ENCODE assay signal across 18 cellular contexts in the genomic region with DNA sequence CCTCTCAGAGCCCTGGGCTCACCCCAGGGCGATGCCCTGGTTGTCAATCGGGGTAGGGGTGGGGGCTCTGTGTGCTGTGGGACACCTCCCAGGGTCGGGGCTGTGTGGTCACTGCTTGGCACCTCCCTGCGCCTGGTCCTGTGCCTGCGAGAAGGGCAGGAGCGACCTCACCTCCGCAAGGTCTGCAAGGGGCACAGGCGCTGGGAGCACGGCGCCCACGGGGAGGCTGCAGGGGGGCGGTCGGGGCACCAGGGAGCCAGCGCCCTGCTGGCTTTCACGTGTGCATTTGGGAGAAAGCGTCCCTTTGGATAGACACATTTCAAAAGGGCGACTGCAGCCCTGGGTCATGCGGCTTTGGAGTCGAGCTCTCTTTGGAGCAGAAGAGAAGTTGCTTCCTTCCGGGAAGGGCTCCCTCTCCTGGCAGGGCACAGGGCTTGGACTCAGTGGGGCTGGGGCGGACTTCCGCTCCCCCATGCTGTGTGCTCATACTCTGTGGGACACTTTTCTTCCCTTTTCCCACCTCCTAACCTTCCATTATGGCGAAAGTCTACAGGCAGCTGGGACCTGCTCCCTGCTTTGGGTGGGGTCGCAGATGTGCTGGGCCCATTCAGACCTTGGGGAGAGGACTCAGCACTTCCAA. TPM values are rescaled to one million over a fixed set of nuclear protein-coding genes. Genes with fewer than 3 reads are reported as not detected.
"Had no signal": no experiment of that assay in that cellular context is flagged by ENCODE, and none has a peak within 500 bp of the region (broad histone marks: within the 10 kb centered on the region; RNA-seq: fewer than 3 reads in every experiment).

No MANE protein-coding gene starts in this region.

- DNase-seq: activated CD4-positive, alpha-beta T cell treated with anti-CD3 and anti-CD28 coated beads, Interleukin-2, amount 50 U/mL, for 1 hour; activated naive CD4-positive, alpha-beta T cell treated with anti-CD3 and anti-CD28 coated beads, Interleukin-2, amount 50 U/mL, for 16 hours; activated T-cell treated with anti-CD3 and anti-CD28 coated beads for 4 hours; adrenal gland; caudate nucleus; cortex of kidney; effector memory CD8-positive, alpha-beta T cell; erythroblast; glutamatergic neuron; left colon; midbrain; naive B cell; nucleus accumbens; small intestine had no signal

- H3K27me3 ChIP-seq: right atrium auricular region had no signal

- FAIRE-seq: small intestine, TTC549 had no signal

- H3K4me1 Mint-ChIP-seq: naive B cell had no signal

- H3K36me3 ChIP-seq: adrenal gland, right atrium auricular region, tibial nerve had no signal

- H3K4me3 ChIP-seq: adrenal gland, lung, right atrium auricular region, tibial nerve had no signal

- H3K27ac Mint-ChIP-seq: effector memory CD8-positive, alpha-beta T cell; naive B cell had no signal

- H3K9me3 ChIP-seq: adrenal gland, right atrium auricular region, tibial nerve had no signal

- ATAC-seq: effector memory CD8-positive, alpha-beta T cell; left colon had no signal

- H3K4me1 ChIP-seq: adrenal gland, right atrium auricular region had no signal

- H3K9me3 Mint-ChIP-seq: effector memory CD8-positive, alpha-beta T cell; naive B cell had no signal

- H3K27ac ChIP-seq: adrenal gland, right atrium auricular region, tibial nerve had no signal

- H3K4me3 Mint-ChIP-seq: effector memory CD8-positive, alpha-beta T cell; naive B cell had no signal

- H3K36me3 Mint-ChIP-seq: naive B cell had no signal

RNA-seq across cellular contexts. Expression of a gene that starts 52.8 kb away (rescaled TPM):
- total RNA-seq: adrenal gland had no signal
